In genomic region chr1:84505167-84506001, GRCh38 we compare ENCODE assay signal across 1 cellular context.
A peak's percentile ranks its signal among the peaks of the same experiment; 100 is the strongest.
TF ChIP-seq lines count a peak whose summit lies in the region.

No MANE protein-coding gene starts in this region.

TF ChIP-seq in K562, 482 proteins besides CTCF, POLR2A, EP300 and RAD21 (continued from another document and continues in another):
- no peak for TF ChIP-seq ZBTB5 (IDR thresholded peaks at IDR 0.05)
- TF ChIP-seq FOS (IDR thresholded peaks at IDR 0.05; ENCODE audit: extremely low read depth, insufficient read length): no peak
- TF ChIP-seq ZC3H8 (IDR thresholded peaks at IDR 0.05): no peak
- no peak for TF ChIP-seq SRSF1 (IDR thresholded peaks at IDR 0.05; ENCODE audit: low read depth, low read length)
- TF ChIP-seq SOX6 (IDR thresholded peaks at IDR 0.05): no peak
- 0 out of 2 replicates have a peak, but pooled peaks have one; percentile 39 for TF ChIP-seq SIN3B (IDR thresholded peaks at IDR 0.05; ENCODE audit: low read depth)
- TF ChIP-seq ZNF274 (IDR thresholded peaks at IDR 0.05; ENCODE audit: borderline replicate concordance, low read depth, low read length): no peak
- TF ChIP-seq TCF7 (IDR thresholded peaks at IDR 0.05; ENCODE audit: borderline replicate concordance): no peak
- TF ChIP-seq TARDBP (IDR thresholded peaks at IDR 0.05): no peak
- TF ChIP-seq POLR2G (IDR thresholded peaks at IDR 0.05; ENCODE audit: low read depth, low read length): peak; percentile 59; the same call in 1 of the 2 replicates
- no peak for TF ChIP-seq THAP7 (CRISPR knock-in tag; IDR thresholded peaks at IDR 0.05)
- no peak for TF ChIP-seq MAFG (tag; conservative IDR thresholded peaks at IDR 0.05)
- TF ChIP-seq SP2 (IDR thresholded peaks at IDR 0.05; ENCODE audit: extremely low read depth, low read depth, low read length, poor library complexity, severe bottlenecking): no peak
- TF ChIP-seq HIVEP1 (CRISPR knock-in tag; IDR thresholded peaks at IDR 0.05): no peak
- no peak for TF ChIP-seq MBD2 (IDR thresholded peaks at IDR 0.05; ENCODE audit: borderline replicate concordance, low read depth)
- TF ChIP-seq MAZ (CRISPR knock-in tag; conservative IDR thresholded peaks at IDR 0.05 in 1 of 2, IDR thresholded peaks at IDR 0.05 in 1 of 2): no peak; a peak in 1 of 4 replicates
- no peak for TF ChIP-seq ZNF398 (CRISPR knock-in tag; IDR thresholded peaks at IDR 0.05)
- no peak for TF ChIP-seq SMAD2 (IDR thresholded peaks at IDR 0.05; ENCODE audit: low read depth, low read length)
- no peak for TF ChIP-seq DPF2 (IDR thresholded peaks at IDR 0.05)
- no peak for TF ChIP-seq RB1 (IDR thresholded peaks at IDR 0.05; ENCODE audit: low read depth)
- TF ChIP-seq CREB1 (IDR thresholded peaks at IDR 0.05): no peak
- TF ChIP-seq CREB1 (CRISPR knock-in tag; IDR thresholded peaks at IDR 0.05): peak; percentile 51; the same call in 1 of the 2 replicates
- peak; percentile 47 for TF ChIP-seq MGA (IDR thresholded peaks at IDR 0.05)
- no peak for TF ChIP-seq KDM1A (IDR thresholded peaks at IDR 0.05)
- TF ChIP-seq CXXC5 (CRISPR knock-in tag; IDR thresholded peaks at IDR 0.05): peak; percentile 38
- TF ChIP-seq NR0B1 (IDR thresholded peaks at IDR 0.05; ENCODE audit: partially characterized antibody): no peak
- TF ChIP-seq ZNF277 (CRISPR knock-in tag; IDR thresholded peaks at IDR 0.05; ENCODE audit: borderline replicate concordance): no peak
- TF ChIP-seq GTF3C2 (IDR thresholded peaks at IDR 0.05; ENCODE audit: borderline replicate concordance, extremely low read depth, insufficient read length): no peak
- TF ChIP-seq PHF20 (IDR thresholded peaks at IDR 0.05; ENCODE audit: partially characterized antibody): no peak
- no peak for TF ChIP-seq NFXL1 (CRISPR knock-in tag; IDR thresholded peaks at IDR 0.05)
- TF ChIP-seq NR2C2 (CRISPR knock-in tag; IDR thresholded peaks at IDR 0.05): no peak
- TF ChIP-seq NR2C2 (tag; IDR thresholded peaks at IDR 0.05): no peak
- no peak for TF ChIP-seq PPARD (CRISPR knock-in tag; IDR thresholded peaks at IDR 0.05)
- no peak for TF ChIP-seq BMI1 (IDR thresholded peaks at IDR 0.05; ENCODE audit: low read length)
- no peak for TF ChIP-seq TEAD2 (tag; IDR thresholded peaks at IDR 0.05)
- TF ChIP-seq HCFC1 (IDR thresholded peaks at IDR 0.05; ENCODE audit: low read depth, low read length): no peak
- 0 out of 2 replicates have a peak, but pooled peaks have one; percentile 12 for TF ChIP-seq ELF1 (tag; IDR thresholded peaks at IDR 0.05)
- TF ChIP-seq HMGXB4 (CRISPR knock-in tag; IDR thresholded peaks at IDR 0.05): no peak; the same call in 1 of the 2 replicates
- no peak for TF ChIP-seq ESRRB (CRISPR knock-in tag; IDR thresholded peaks at IDR 0.05; ENCODE audit: borderline replicate concordance)
- TF ChIP-seq CEBPB (tag; IDR thresholded peaks at IDR 0.05): peak; percentile 84
